8 cellular contexts compared by ENCODE assay signal in the genomic region with DNA sequence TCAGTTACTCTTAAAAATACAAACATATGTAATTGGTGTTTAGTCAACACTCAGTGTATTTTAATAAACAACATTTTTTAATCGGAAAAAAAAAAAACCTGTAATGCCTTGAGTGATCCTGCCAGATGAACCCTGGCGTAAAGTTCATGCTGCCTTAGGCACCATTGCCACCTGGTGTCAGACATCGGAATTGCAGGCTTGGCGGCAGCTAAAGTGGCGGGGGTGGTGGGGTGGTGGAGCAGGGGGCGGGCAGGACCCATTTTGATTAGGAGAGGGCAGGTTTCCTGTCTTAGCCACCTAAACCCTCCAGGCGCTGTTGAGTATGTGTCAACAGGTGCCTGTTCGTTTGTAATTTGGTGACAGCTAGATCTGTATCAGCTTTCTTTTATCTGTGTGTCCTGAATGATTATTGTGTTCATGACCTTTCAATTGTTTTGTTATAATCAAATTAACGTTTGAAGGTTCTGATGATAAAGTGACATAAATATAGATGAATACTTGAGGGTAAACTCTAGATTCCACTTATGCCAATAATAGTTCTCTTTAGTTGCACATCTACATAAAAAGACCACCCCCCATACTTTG.
A peak's percentile ranks its signal among the peaks of the same experiment; 100 is the strongest.
DNase-seq lines count a peak whose midpoint lies in the region; ATAC-seq lines count a peak whose summit lies in the region.

No MANE protein-coding gene starts in this region.

- intact Hi-C loops in activated T-helper 2 cell treated with anti-CD3 and anti-CD28 coated beads, Interferon-gamma antibody, Interleukin-2, Interleukin-4, amounts not matched to agents 10 μg/mL and 5 μg/mL and 100 μg/mL, durations not matched to agents 14 hours and 24 hours and 36 hours (cut with micrococcal nuclease): loop anchor here (5.0 to 10.0 kb wide), 3 partner anchors 101 to 953 kb away; no protein-coding TSS in a partner anchor

- H3K4me3 Mint-ChIP-seq in activated T-helper 2 cell treated with anti-CD3 and anti-CD28 coated beads, Interferon-gamma antibody, Interleukin-2, Interleukin-4, amounts not matched to agents 10 μg/mL and 5 μg/mL and 100 μg/mL, durations not matched to agents 14 hours and 24 hours and 36 hours (ENCODE audit: low read depth): no peak overlapping the region
- no peak overlapping the region for H3K4me3 Mint-ChIP-seq in immature natural killer cell

- H3K27me3 Mint-ChIP-seq in activated T-helper 2 cell treated with anti-CD3 and anti-CD28 coated beads, Interferon-gamma antibody, Interleukin-2, Interleukin-4, amounts not matched to agents 10 μg/mL and 5 μg/mL and 100 μg/mL, durations not matched to agents 14 hours and 24 hours and 36 hours (ENCODE audit: low read depth): no peaks in the 10 kb centered on the region
- peaks cover 2 to 7% (median 3%) of the 10 kb centered on the region in 3 donors for H3K27me3 Mint-ChIP-seq in immature natural killer cell (ENCODE audit: low read depth in 3 of 3)

- peak; percentile 3 for DNase-seq in activated CD4-positive, CD25-positive, alpha-beta regulatory T cell treated with anti-CD3 and anti-CD28 coated beads, Interleukin-2, amount 50 U/mL, for 16 hours (ENCODE audit: low read depth, low spot score)
- peak; percentile 1 for DNase-seq in NOMO-1 treated with dmso at 0.1 percent for 144 hours (lab: John Stamatoyannopoulos, UW; ENCODE audit: unreplicated experiment)
- DNase-seq in activated T-helper 2 cell treated with anti-CD3 and anti-CD28 coated beads, Interferon-gamma antibody, Interleukin-2, Interleukin-4, amounts not matched to agents 10 μg/mL and 5 μg/mL and 100 μg/mL, durations not matched to agents 14 hours and 24 hours and 36 hours (ENCODE audit: low spot score): peak; percentile 16
- DNase-seq in immature natural killer cell: peak; percentile 35 to 46 (median 37)
- peak; percentile 2 for DNase-seq in stimulated activated CD8-positive, alpha-beta memory T cell treated with anti-CD3 and anti-CD28 coated beads, Interleukin-4, amount 100 ng/mL, for 24 hours (ENCODE audit: low read depth)

- no peaks in the 10 kb centered on the region for H3K36me3 Mint-ChIP-seq in activated T-helper 2 cell treated with anti-CD3 and anti-CD28 coated beads, Interferon-gamma antibody, Interleukin-2, Interleukin-4, amounts not matched to agents 10 μg/mL and 5 μg/mL and 100 μg/mL, durations not matched to agents 14 hours and 24 hours and 36 hours (ENCODE audit: low read depth)
- H3K36me3 Mint-ChIP-seq in immature natural killer cell: no peaks in the 10 kb centered on the region

- no peaks in the 10 kb centered on the region for H3K9me3 Mint-ChIP-seq in activated T-helper 2 cell treated with anti-CD3 and anti-CD28 coated beads, Interferon-gamma antibody, Interleukin-2, Interleukin-4, amounts not matched to agents 10 μg/mL and 5 μg/mL and 100 μg/mL, durations not matched to agents 14 hours and 24 hours and 36 hours
- peaks cover 0 to 5% (median 0%) of the 10 kb centered on the region in 6 donors for H3K9me3 Mint-ChIP-seq in immature natural killer cell

- no peaks in the 10 kb centered on the region for H3K4me1 Mint-ChIP-seq in activated T-helper 2 cell treated with anti-CD3 and anti-CD28 coated beads, Interferon-gamma antibody, Interleukin-2, Interleukin-4, amounts not matched to agents 10 μg/mL and 5 μg/mL and 100 μg/mL, durations not matched to agents 14 hours and 24 hours and 36 hours (ENCODE audit: low read depth)
- peaks cover 16 to 18% of the 10 kb centered on the region in 2 donors for H3K4me1 Mint-ChIP-seq in immature natural killer cell

- no peak for ATAC-seq in activated CD4-positive, CD25-positive, alpha-beta regulatory T cell treated with anti-CD3 and anti-CD28 coated beads, Interleukin-2, amount 50 U/mL, for 24 hours
- ATAC-seq in GM19455 (IDR thresholded peaks at IDR 0.05; ENCODE audit: unreplicated experiment) (no peak), HG02981 (IDR thresholded peaks at IDR 0.05; ENCODE audit: unreplicated experiment) (no peak)

- no peak overlapping the region for H3K27ac Mint-ChIP-seq in activated T-helper 2 cell treated with anti-CD3 and anti-CD28 coated beads, Interferon-gamma antibody, Interleukin-2, Interleukin-4, amounts not matched to agents 10 μg/mL and 5 μg/mL and 100 μg/mL, durations not matched to agents 14 hours and 24 hours and 36 hours
- H3K27ac Mint-ChIP-seq in immature natural killer cell: no peak overlapping the region
